28 cellular contexts compared by ENCODE assay signal in the genomic region with DNA sequence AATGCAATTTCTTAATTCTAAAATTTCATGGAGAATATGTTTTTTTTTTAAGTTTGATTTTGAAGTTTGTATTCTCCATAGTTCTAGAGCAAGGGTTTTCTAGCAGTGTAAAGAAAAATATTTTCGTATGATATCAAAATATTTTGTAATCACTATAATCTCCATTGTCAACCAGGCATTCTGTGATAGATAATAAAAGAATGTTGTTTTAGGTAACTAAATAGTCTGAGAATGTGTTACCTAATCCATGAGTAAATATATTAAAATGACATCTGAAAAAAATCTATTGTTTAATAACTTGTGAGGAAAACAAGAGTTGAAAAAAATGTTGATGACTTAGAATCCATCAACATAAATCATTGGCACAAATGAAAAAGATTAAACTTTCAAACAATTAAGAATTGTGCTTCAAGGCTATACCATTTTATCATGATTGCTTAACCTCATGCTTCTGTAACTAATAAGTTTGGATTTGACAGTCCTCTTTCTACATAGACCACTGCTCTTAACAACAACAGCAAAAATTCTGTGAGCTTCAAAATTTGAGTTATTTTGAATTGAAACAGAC.
"Had no signal": no experiment of that assay in that cellular context is flagged by ENCODE, and none has a peak within 500 bp of the region (broad histone marks: within the 10 kb centered on the region; RNA-seq: fewer than 3 reads in every experiment).

No MANE protein-coding gene starts in this region.

- FAIRE-seq: pancreas had no signal

- H3K27ac ChIP-seq: epithelial cell of prostate, esophagus muscularis mucosa, lower lobe of right lung, neutrophil, pancreas, right atrium auricular region, suprapubic skin, transverse colon, upper lobe of right lung, vagina had no signal

- H3K27me3 ChIP-seq: esophagus muscularis mucosa, neutrophil, pancreas, right atrium auricular region, suprapubic skin, transverse colon, upper lobe of right lung, vagina had no signal

- H3K36me3 ChIP-seq: esophagus muscularis mucosa, lower lobe of right lung, neutrophil, pancreas, right atrium auricular region, suprapubic skin, transverse colon, upper lobe of right lung, vagina had no signal

- DNase-seq: cortex of kidney; effector memory CD8-positive, alpha-beta T cell; foreskin melanocyte; hypothalamus; immature natural killer cell; islet precursor cell; left ventricle myocardium superior; lower lobe of right lung; mucosa of descending colon; naive B cell; pancreas; stimulated activated CD4-positive, alpha-beta T cell treated with anti-CD3 and anti-CD28 coated beads, Interleukin-12 subunit alpha, Interleukin-12 subunit beta, amount 100 ng/mL, for 4 hours; stimulated activated CD4-positive, alpha-beta T cell treated with anti-CD3 and anti-CD28 coated beads, Interleukin-1b, Interleukin-23, amount 100 ng/mL, for 48 hours; stimulated activated CD4-positive, alpha-beta T cell treated with anti-CD3 and anti-CD28 coated beads, Interleukin-4, amount 100 ng/mL, for 1 hour; stimulated activated CD8-positive, alpha-beta memory T cell treated with anti-CD3 and anti-CD28 coated beads, Interleukin-4, amount 100 ng/mL, for 48 hours; stimulated activated naive CD4-positive, alpha-beta T cell; stimulated activated naive CD8-positive, alpha-beta T cell treated with anti-CD3 and anti-CD28 coated beads, Interleukin-15, amount 100 ng/mL, for 72 hours; transverse colon; upper lobe of right lung had no signal

- ATAC-seq: effector memory CD8-positive, alpha-beta T cell; left ventricle myocardium superior; lower lobe of right lung; mucosa of descending colon; natural killer cell treated with Interleukin-12 subunit alpha and Interleukin-12 subunit beta and Interleukin-15 and Interleukin-18, amount 100 ng/mL, for 72 hours; pancreas; sciatic nerve; stimulated activated naive CD8-positive, alpha-beta T cell treated with anti-CD3 and anti-CD28 coated beads, Interleukin-15, amount 100 ng/mL, for 72 hours; upper lobe of right lung had no signal

- H3K4me2 ChIP-seq: smooth muscle cell had no signal

- H3K4me3 ChIP-seq: esophagus muscularis mucosa, lower lobe of right lung, mucosa of descending colon, pancreas, right atrium auricular region, smooth muscle cell, suprapubic skin, transverse colon, upper lobe of right lung, vagina had no signal

- H3K9me3 ChIP-seq: esophagus muscularis mucosa, lower lobe of right lung, neutrophil, pancreas, right atrium auricular region, suprapubic skin, transverse colon, upper lobe of right lung, vagina had no signal

- H3K4me1 ChIP-seq: esophagus muscularis mucosa, lower lobe of right lung, pancreas, right atrium auricular region, suprapubic skin, transverse colon, upper lobe of right lung, vagina had no signal
